In the genomic region with DNA sequence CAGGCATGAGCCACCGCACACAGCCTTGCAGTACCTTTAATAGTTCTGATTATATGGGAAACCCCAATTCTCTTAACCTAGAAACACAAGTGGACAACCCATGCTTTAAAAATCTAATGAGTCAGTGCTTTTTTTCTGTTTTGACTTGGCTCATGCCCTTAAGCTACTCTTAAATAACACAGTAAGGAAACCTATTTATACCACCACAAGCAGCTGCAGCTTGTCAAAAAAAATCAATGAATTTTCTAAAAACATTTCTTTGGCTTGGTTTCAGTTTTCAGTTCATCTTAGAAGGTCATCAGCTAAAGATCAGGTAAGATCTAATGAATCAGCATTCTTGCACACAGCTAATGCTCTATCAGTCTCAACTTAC, we compare ENCODE assay signal across 8 cellular contexts.
A peak's percentile ranks its signal among the peaks of the same experiment; 100 is the strongest.
DNase-seq lines count a peak whose midpoint lies in the region; ATAC-seq, FAIRE-seq and TF ChIP-seq lines count a peak whose summit lies in the region.

No MANE protein-coding gene starts in this region.

- no peak for TF ChIP-seq POLR2A in GM12891 (IDR thresholded peaks at IDR 0.05; ENCODE audit: low read depth, low read length)

- ATAC-seq in GM21526 (IDR thresholded peaks at IDR 0.05; ENCODE audit: low FRiP score, unreplicated experiment) (peak; percentile 79), HG03442 (IDR thresholded peaks at IDR 0.05; ENCODE audit: unreplicated experiment) (peak; percentile 80)

- DNase-seq in GM12891 (ENCODE audit: insufficient read length, low spot score) (no peak), fibroblast of mammary gland (ENCODE audit: low read depth) (peak; percentile 78), urothelium cell line (ENCODE audit: low spot score) (no peak), HuH-7.5 (ENCODE audit: low spot score) (no peak), NCI-H187 treated with DMSO at 0.1 percent for 48 hours (lab: John Stamatoyannopoulos, UW) (no peak)
- DNase-seq in effector CD4-positive, alpha-beta T cell: no peak

- FAIRE-seq in GM12891 (lab: Jason Lieb, UNC): peak; percentile 54
- no peak for FAIRE-seq in urothelium cell line (lab: Jason Lieb, UNC)

- TF ChIP-seq CTCF in fibroblast of mammary gland (conservative IDR thresholded peaks at IDR 0.05; ENCODE audit: control insufficient read depth, insufficient read depth, low read depth, low read length): no peak

- no peak overlapping the region for H3K4me3 ChIP-seq in fibroblast of mammary gland (ENCODE audit: control insufficient read depth, low read depth, low read length)

TF ChIP-seq in GM12891, 5 proteins besides CTCF, POLR2A, EP300 and RAD21:
- 0 out of 2 replicates have a peak, but pooled peaks have one; percentile 11 for TF ChIP-seq SPI1 (IDR thresholded peaks at IDR 0.05; ENCODE audit: low read depth, low read length)
- TF ChIP-seq POU2F2 (IDR thresholded peaks at IDR 0.05; ENCODE audit: low read depth, low read length): no peak
